14 cellular contexts compared by ENCODE assay signal in the genomic region with DNA sequence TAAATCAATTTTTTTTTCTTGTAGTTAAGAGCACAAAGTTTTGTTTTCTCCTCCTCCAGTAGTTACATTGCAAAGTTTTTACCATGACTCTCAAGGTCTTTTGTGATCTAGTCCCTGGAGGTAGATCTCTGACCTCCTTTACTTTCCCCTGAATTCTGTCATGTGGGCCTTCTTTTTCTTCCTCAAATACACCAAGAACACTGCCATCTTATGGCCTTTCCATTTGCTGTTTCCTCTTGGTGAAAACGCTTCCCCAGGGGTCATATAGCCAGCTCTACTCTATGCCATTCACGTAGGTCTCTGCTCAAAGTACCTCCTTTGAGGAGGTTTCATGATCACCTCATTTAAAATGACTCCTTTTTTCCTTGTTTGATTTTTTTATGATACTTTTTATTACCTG. TPM values are rescaled to one million over a fixed set of nuclear protein-coding genes. Genes with fewer than 3 reads are reported as not detected.
DNase-seq lines count a peak whose midpoint lies in the region; ATAC-seq and TF ChIP-seq lines count a peak whose summit lies in the region.
"Had no signal": no experiment of that assay in that cellular context is flagged by ENCODE, and none has a peak within 500 bp of the region (broad histone marks: within the 10 kb centered on the region; RNA-seq: fewer than 3 reads in every experiment).

No MANE protein-coding gene starts in this region.

- peaks cover 38% of the 10 kb centered on the region for H3K79me2 ChIP-seq in GM23248 (ENCODE audit: insufficient read depth)

- H4K20me1 ChIP-seq in GM23248 (ENCODE audit: insufficient read depth), result no peaks in the 10 kb centered on the region

- peaks cover 0 to 1% (median 0%) of the 10 kb centered on the region in 7 donors for H3K9me3 Mint-ChIP-seq in CD14-positive monocyte

- no peak overlapping the region for H2AFZ ChIP-seq in GM23248

- TF ChIP-seq CTCF in CD14-positive monocyte (IDR thresholded peaks at IDR 0.05) (no peak), VCaP (conservative IDR thresholded peaks at IDR 0.05) (peak; percentile 32; the same call in 1 of the 2 replicates), kidney epithelial cell (IDR thresholded peaks at IDR 0.05; ENCODE audit: insufficient read depth, low read length, poor library complexity, severe bottlenecking) (peak; percentile 4), spleen (IDR thresholded peaks at IDR 0.05 in 8 of 11, conservative IDR thresholded peaks at IDR 0.05 in 3 of 11) (no peak)

- ATAC-seq in GM18520 (IDR thresholded peaks at IDR 0.05; ENCODE audit: unreplicated experiment) (no peak), left cardiac atrium (no peak)
- ATAC-seq: upper lobe of right lung had no signal

- H3K27me3 Mint-ChIP-seq in CD14-positive monocyte (ENCODE audit: low read depth in 3 of 3), result peaks cover 0 to 2% (median 0%) of the 10 kb centered on the region in 3 donors

- DNase-seq in CD14-positive monocyte (ENCODE audit: low spot score) (no peak), GM23248 (peak; percentile 22), kidney epithelial cell (ENCODE audit: low read depth) (no peak), AG08396 (ENCODE audit: low spot score) (no peak), spleen (no peak), left cardiac atrium (no peak)
- DNase-seq: activated CD8-positive, alpha-beta memory T cell treated with anti-CD3 and anti-CD28 coated beads, Interleukin-2, amount 50 U/mL, for 48 hours; MG63; SHP77 treated with DMSO at 0.1 percent for 48 hours; stimulated activated CD4-positive, alpha-beta T cell treated with anti-CD3 and anti-CD28 coated beads, Interleukin-4, amount 100 ng/mL, for 4 hours; upper lobe of right lung had no signal

- peak overlapping the region in 5 of 7 donors; percentile 10 to 40 (median 27) for H3K27ac Mint-ChIP-seq in CD14-positive monocyte

- H3K36me3 ChIP-seq in GM23248 (ENCODE audit: low read depth) (peaks cover 42% of the 10 kb centered on the region), kidney epithelial cell (ENCODE audit: control insufficient read depth, insufficient read depth, low read length) (no peaks in the 10 kb centered on the region), spleen (peaks cover 0 to 61% (median 40%) of the 10 kb centered on the region in 6 donors)

- H3K4me3 ChIP-seq in GM23248, result no peak overlapping the region
- no peak overlapping the region for H3K4me3 ChIP-seq in kidney epithelial cell (ENCODE audit: low read depth, low read length)
- no peak overlapping the region for H3K4me3 ChIP-seq in spleen
- H3K4me3 ChIP-seq: MG63, upper lobe of right lung had no signal

- TF ChIP-seq POLR2A in spleen (IDR thresholded peaks at IDR 0.05), result no peak

- peaks cover 41 to 51% of the 10 kb centered on the region in 2 donors for H3K36me3 Mint-ChIP-seq in CD14-positive monocyte

- WGBS in GM23248 (ENCODE audit: low coverage in 1 of 2, low lambda C conversion rate in 2 of 2, missing lambda C conversion rate in 2 of 2), 2 experiments, result 96 to 99% methylated on average over 2 of the region's 2 CpGs
- 60 to 78% (median 69%) methylated on average over 2 of the region's 2 CpGs for WGBS in spleen, 5 donors

- no peak overlapping the region for H3K9ac ChIP-seq in GM23248

- H3K9me2 ChIP-seq in GM23248 (ENCODE audit: insufficient read depth), result no peaks in the 10 kb centered on the region

- H3K4me1 Mint-ChIP-seq in CD14-positive monocyte, result peaks cover 24% of the 10 kb centered on the region

- H3K4me1 ChIP-seq in GM23248 (ENCODE audit: insufficient read depth), result peaks cover 16% of the 10 kb centered on the region; the same call in 1 of the 2 replicates
- peaks cover 14 to 42% (median 24%) of the 10 kb centered on the region in 6 donors for H3K4me1 ChIP-seq in spleen

- no peak overlapping the region for H3K4me3 Mint-ChIP-seq in CD14-positive monocyte

- no peaks in the 10 kb centered on the region for H3F3A ChIP-seq in GM23248 (ENCODE audit: insufficient read depth)

- intact Hi-C loops in CD14-positive monocyte (cut with micrococcal nuclease), result loop anchor here in 1 of 2 donors (5.0 kb wide), 2 partner anchors 311 to 551 kb away; partner anchors contain the start of genes ATP5PB and WDR77
- intact Hi-C loops in spleen (cut with DNase I; ENCODE audit: low total_unique reads), result loop anchor here (10.0 kb wide), 1 partner anchor 254 kb away; the partner anchor contains the start of genes ADORA3 and TMIGD3
- intact Hi-C loops in left cardiac atrium (cut with DNase I), result loop anchor here in 1 of 2 donors (10.0 kb wide), 1 partner anchor 274 kb away; no protein-coding TSS in a partner anchor

- H3K9me3 ChIP-seq in GM23248 (ENCODE audit: low read depth) (no peaks in the 10 kb centered on the region), spleen (no peaks in the 10 kb centered on the region)
- H3K9me3 ChIP-seq: MG63, neutrophil, upper lobe of right lung had no signal

- H3K27ac ChIP-seq in GM23248, result no peak overlapping the region
- no peak overlapping the region for H3K27ac ChIP-seq in VCaP
- no peak overlapping the region for H3K27ac ChIP-seq in spleen
- H3K27ac ChIP-seq: neutrophil, upper lobe of right lung had no signal

- H3K27me3 ChIP-seq in GM23248 (replicated peaks; ENCODE audit: insufficient read depth) (no peaks in the 10 kb centered on the region), kidney epithelial cell (ENCODE audit: control insufficient read depth, insufficient read depth, low read length) (no peaks in the 10 kb centered on the region), spleen (replicated peaks in 1 of 7) (no peaks in the 10 kb centered on the region)
- H3K27me3 ChIP-seq: MG63, neutrophil, upper lobe of right lung had no signal

- in situ Hi-C loops in GM23248 (cut with MboI), result loop anchor here (10.0 to 25.0 kb wide), 2 partner anchors 284 to 546 kb away; partner anchors contain the start of genes C1orf162 and DENND2D

- H3K4me2 ChIP-seq in GM23248 (ENCODE audit: unreplicated experiment), result no peak overlapping the region

RNA-seq across cellular contexts. Expression of gene DDX20, which starts 2.7 kb away (rescaled TPM):
- polyA plus RNA-seq in CD14-positive monocyte, result 1 to 10 TPM; 3.1 to 4.0 TPM
- total RNA-seq in GM23248 (2014; rRNA removed; shearing (Covaris generic)), result 20.1 and 24.2 TPM in 2 replicates
- polyA plus RNA-seq in GM23248 (2016; fragmentation: Nextera tagmentation; extraction: Ambion mirVana), result 9.4 and 11.5 TPM in 2 replicates
- 24.7 and 29.2 TPM in 2 replicates for total RNA-seq in kidney epithelial cell
- total RNA-seq in spleen, result 10 to 100 TPM; 12.2 to 40.3 (median 16.1) TPM
- polyA plus RNA-seq in spleen, result 10 to 100 TPM in 1 of 3 donors, 1 to 10 TPM in 2; 7.6 to 10.0 (median 8.4) TPM
- total RNA-seq in left cardiac atrium, result 1 to 10 TPM; 7.8 TPM

RNA-seq across cellular contexts. Expression of gene INKA2, which starts 19.2 kb away (rescaled TPM):
- polyA plus RNA-seq in CD14-positive monocyte (1 to 10 TPM; 1.8 to 2.0 TPM), GM23248 (2016; fragmentation: Nextera tagmentation; extraction: Ambion mirVana) (1.2 and 1.3 TPM in 2 replicates), spleen (1 to 10 TPM in 2 of 3 donors, under 1 TPM in 1; 0.41 to 1.3 (median 1.0) TPM)
- 0.63 and 1.3 TPM in 2 replicates for total RNA-seq in GM23248 (2014; rRNA removed; shearing (Covaris generic))
- total RNA-seq in kidney epithelial cell (1.2 and 3.0 TPM in 2 replicates), spleen (10 to 100 TPM in 2 of 7 donors, 1 to 10 TPM in 5; 6.0 to 12.5 (median 8.0) TPM), left cardiac atrium (10 to 100 TPM; 18.4 to 31.7 TPM)

Comparison
In these comparisons a context has a peak if more than half of its experiments do, and no peak if none do; other contexts are left out.
1. CTCF ChIP-seq: peak in VCaP (single experiment) and kidney epithelial cell (single experiment); none in CD14-positive monocyte (single experiment) and spleen (0 of 11).